ENCODE assay signal across 16 cellular contexts in genomic region chr2:212145111-212145510, GRCh38.
DNase-seq lines count a peak whose midpoint lies in the region; ATAC-seq and TF ChIP-seq lines count a peak whose summit lies in the region.
"Had no signal": no experiment of that assay in that cellular context is flagged by ENCODE, and none has a peak within 500 bp of the region (broad histone marks: within the 10 kb centered on the region; RNA-seq: fewer than 3 reads in every experiment).

No MANE protein-coding gene starts in this region.

- H3K27me3 Mint-ChIP-seq in WTC11 (ENCODE audit: low read depth), result no peaks in the 10 kb centered on the region
- H3K27me3 Mint-ChIP-seq: activated naive CD8-positive, alpha-beta T cell; T-cell had no signal

- H3K27ac Mint-ChIP-seq in WTC11, result no peak overlapping the region
- H3K27ac Mint-ChIP-seq: activated naive CD8-positive, alpha-beta T cell; T-cell had no signal

- no peak overlapping the region for H3K4me3 Mint-ChIP-seq in WTC11
- H3K4me3 Mint-ChIP-seq: activated naive CD8-positive, alpha-beta T cell; T-cell had no signal

- TF ChIP-seq CTCF in GM10248 (IDR thresholded peaks at IDR 0.05; ENCODE audit: control extremely low read depth, extremely low read depth, low read depth, missing control alignments) (no peak), WTC11 (IDR thresholded peaks at IDR 0.05) (no peak)

- H3K9me3 Mint-ChIP-seq in WTC11, result 0 out of 2 replicates have a peak, but pooled peaks cover 3% of the 10 kb centered on the region

- DNase-seq in A172 (ENCODE audit: low spot score) (peak; percentile 40), HS-5 (ENCODE audit: low read depth) (peak; percentile 30), astrocyte of the hippocampus (ENCODE audit: low read depth, low spot score) (peak; percentile 45), hepatic stellate cell (ENCODE audit: low spot score) (peak; percentile 21), GM10248 (ENCODE audit: extremely low spot score) (no peak), WTC11 (ENCODE audit: low spot score) (no peak)
- DNase-seq in activated CD4-positive, alpha-beta T cell treated with anti-CD3 and anti-CD28 coated beads for 48 hours, result no peak
- no peak for DNase-seq in effector CD4-positive, alpha-beta T cell
- DNase-seq: activated CD4-positive, alpha-beta T cell treated with anti-CD3 and anti-CD28 coated beads for 1 hour; colonic mucosa; NCI-H1417; NCI-H446; occipital lobe; PC-9; T-cell had no signal

- H3K36me3 Mint-ChIP-seq in WTC11, result no peaks in the 10 kb centered on the region
- H3K36me3 Mint-ChIP-seq: activated naive CD8-positive, alpha-beta T cell; T-cell had no signal

- H3K4me1 Mint-ChIP-seq in WTC11, result no peaks in the 10 kb centered on the region
- H3K4me1 Mint-ChIP-seq: T-cell had no signal

- CTCF ChIA-PET in GM10248 (lab: Yijun Ruan, JAX), result interaction anchor here (2.1 kb wide), 1 partner anchor 10 kb away, joined by 6 read pairs; no protein-coding TSS in a partner anchor
- CTCF ChIA-PET in WTC11 (lab: Charles Lee), result interaction anchor here (1.0 kb wide), 1 partner anchor 140 kb away, joined by 3 read pairs; no protein-coding TSS in a partner anchor

- no peak for ATAC-seq in WTC11
- ATAC-seq: T-cell had no signal

- POLR2A ChIA-PET in GM10248 (lab: Yijun Ruan, JAX) (interaction anchor here (0.7 kb wide), 1 partner anchor 993 kb away, joined by 3 read pairs; no protein-coding TSS in a partner anchor), WTC11 (lab: Charles Lee) (interaction anchor here (0.7 kb wide), 1 partner anchor 377 kb away, joined by 6 read pairs; no protein-coding TSS in a partner anchor)

TF ChIP-seq in WTC11, 78 proteins besides CTCF, POLR2A, EP300 and RAD21:
- TF ChIP-seq, protein P1, sequence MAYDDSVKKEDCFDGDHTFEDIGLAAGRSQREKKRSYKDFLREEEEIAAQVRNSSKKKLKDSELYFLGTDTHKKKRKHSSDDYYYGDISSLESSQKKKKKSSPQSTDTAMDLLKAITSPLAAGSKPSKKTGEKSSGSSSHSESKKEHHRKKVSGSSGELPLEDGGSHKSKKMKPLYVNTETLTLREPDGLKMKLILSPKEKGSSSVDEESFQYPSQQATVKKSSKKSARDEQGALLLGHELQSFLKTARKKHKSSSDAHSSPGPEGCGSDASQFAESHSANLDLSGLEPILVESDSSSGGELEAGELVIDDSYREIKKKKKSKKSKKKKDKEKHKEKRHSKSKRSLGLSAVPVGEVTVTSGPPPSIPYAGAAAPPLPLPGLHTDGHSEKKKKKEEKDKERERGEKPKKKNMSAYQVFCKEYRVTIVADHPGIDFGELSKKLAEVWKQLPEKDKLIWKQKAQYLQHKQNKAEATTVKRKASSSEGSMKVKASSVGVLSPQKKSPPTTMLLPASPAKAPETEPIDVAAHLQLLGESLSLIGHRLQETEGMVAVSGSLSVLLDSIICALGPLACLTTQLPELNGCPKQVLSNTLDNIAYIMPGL (CRISPR knock-in tag; IDR thresholded peaks at IDR 0.05), result no peak
- TF ChIP-seq USF1 (CRISPR knock-in tag; IDR thresholded peaks at IDR 0.05), result no peak
- no peak for TF ChIP-seq ZNF423 (CRISPR knock-in tag; IDR thresholded peaks at IDR 0.05)
- TF ChIP-seq, protein P2, sequence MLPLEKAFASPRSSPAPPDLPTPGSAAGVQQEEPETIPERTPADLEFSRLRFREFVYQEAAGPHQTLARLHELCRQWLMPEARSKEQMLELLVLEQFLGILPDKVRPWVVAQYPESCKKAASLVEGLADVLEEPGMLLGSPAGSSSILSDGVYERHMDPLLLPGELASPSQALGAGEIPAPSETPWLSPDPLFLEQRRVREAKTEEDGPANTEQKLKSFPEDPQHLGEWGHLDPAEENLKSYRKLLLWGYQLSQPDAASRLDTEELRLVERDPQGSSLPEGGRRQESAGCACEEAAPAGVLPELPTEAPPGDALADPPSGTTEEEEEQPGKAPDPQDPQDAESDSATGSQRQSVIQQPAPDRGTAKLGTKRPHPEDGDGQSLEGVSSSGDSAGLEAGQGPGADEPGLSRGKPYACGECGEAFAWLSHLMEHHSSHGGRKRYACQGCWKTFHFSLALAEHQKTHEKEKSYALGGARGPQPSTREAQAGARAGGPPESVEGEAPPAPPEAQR (CRISPR knock-in tag; IDR thresholded peaks at IDR 0.05), result no peak
- TF ChIP-seq FOXP1 (CRISPR knock-in tag; IDR thresholded peaks at IDR 0.05; ENCODE audit: borderline replicate concordance), result no peak
- no peak for TF ChIP-seq MYBL2 (CRISPR knock-in tag; IDR thresholded peaks at IDR 0.05)
- TF ChIP-seq, protein P3, sequence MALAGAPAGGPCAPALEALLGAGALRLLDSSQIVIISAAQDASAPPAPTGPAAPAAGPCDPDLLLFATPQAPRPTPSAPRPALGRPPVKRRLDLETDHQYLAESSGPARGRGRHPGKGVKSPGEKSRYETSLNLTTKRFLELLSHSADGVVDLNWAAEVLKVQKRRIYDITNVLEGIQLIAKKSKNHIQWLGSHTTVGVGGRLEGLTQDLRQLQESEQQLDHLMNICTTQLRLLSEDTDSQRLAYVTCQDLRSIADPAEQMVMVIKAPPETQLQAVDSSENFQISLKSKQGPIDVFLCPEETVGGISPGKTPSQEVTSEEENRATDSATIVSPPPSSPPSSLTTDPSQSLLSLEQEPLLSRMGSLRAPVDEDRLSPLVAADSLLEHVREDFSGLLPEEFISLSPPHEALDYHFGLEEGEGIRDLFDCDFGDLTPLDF (CRISPR knock-in tag; IDR thresholded peaks at IDR 0.05), result no peak
- TF ChIP-seq MLX (CRISPR knock-in tag; IDR thresholded peaks at IDR 0.05), result no peak
- TF ChIP-seq, protein P4, sequence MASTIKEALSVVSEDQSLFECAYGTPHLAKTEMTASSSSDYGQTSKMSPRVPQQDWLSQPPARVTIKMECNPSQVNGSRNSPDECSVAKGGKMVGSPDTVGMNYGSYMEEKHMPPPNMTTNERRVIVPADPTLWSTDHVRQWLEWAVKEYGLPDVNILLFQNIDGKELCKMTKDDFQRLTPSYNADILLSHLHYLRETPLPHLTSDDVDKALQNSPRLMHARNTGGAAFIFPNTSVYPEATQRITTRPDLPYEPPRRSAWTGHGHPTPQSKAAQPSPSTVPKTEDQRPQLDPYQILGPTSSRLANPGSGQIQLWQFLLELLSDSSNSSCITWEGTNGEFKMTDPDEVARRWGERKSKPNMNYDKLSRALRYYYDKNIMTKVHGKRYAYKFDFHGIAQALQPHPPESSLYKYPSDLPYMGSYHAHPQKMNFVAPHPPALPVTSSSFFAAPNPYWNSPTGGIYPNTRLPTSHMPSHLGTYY (CRISPR knock-in tag; IDR thresholded peaks at IDR 0.05), result no peak
- TF ChIP-seq, protein P5, sequence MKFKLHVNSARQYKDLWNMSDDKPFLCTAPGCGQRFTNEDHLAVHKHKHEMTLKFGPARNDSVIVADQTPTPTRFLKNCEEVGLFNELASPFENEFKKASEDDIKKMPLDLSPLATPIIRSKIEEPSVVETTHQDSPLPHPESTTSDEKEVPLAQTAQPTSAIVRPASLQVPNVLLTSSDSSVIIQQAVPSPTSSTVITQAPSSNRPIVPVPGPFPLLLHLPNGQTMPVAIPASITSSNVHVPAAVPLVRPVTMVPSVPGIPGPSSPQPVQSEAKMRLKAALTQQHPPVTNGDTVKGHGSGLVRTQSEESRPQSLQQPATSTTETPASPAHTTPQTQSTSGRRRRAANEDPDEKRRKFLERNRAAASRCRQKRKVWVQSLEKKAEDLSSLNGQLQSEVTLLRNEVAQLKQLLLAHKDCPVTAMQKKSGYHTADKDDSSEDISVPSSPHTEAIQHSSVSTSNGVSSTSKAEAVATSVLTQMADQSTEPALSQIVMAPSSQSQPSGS (CRISPR knock-in tag; IDR thresholded peaks at IDR 0.05; ENCODE audit: borderline replicate concordance, low read depth), result no peak

Comparison
In these comparisons a context has a peak if more than half of its experiments do, and no peak if none do; other contexts are left out.
1. DNase-seq: peak in A172 (single experiment), HS-5 (single experiment), astrocyte of the hippocampus (single experiment) and hepatic stellate cell (single experiment); none in GM10248 (single experiment), WTC11 (single experiment), activated CD4-positive, alpha-beta T cell treated with anti-CD3 and anti-CD28 coated beads for 48 hours (single experiment) and effector CD4-positive, alpha-beta T cell (single experiment).